ENCODE assay signal across 8 cellular contexts in the genomic region with DNA sequence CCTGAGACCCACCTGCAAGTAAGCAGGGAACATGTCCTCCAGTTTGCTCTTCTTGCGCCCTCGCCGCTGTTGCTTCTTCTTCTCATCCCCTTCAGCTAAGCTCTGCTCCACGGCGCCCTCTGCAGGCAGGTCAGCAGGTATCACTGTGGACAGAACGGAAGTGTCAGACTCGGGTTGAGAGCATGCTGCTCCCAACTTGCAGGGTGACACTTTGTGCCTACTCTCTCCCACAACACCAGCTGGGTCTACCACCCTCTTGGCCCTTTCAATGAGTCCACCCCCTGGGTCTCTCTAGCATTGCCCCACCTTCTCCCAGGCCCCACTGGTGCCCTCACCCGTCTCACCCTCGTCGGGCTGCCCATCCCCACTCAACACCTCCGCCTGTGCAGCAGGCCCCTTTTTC. TPM values are rescaled to one million over a fixed set of nuclear protein-coding genes. Genes with fewer than 3 reads are reported as not detected.
DNase-seq lines count a peak whose midpoint lies in the region; ATAC-seq, FAIRE-seq and TF ChIP-seq lines count a peak whose summit lies in the region.

No MANE protein-coding gene starts in this region.

- H3K36me3 ChIP-seq in HepG2 (replicated peaks in 1 of 2; ENCODE audit: control insufficient read depth in 1 of 2, insufficient read depth in 2 of 2, low read length in 2 of 2) (peaks cover 59 to 96% of the 10 kb centered on the region in 2 experiments), vagina (peaks cover 3 to 96% of the 10 kb centered on the region in 2 donors)

- no peak overlapping the region for H3K27ac ChIP-seq in HepG2 (ENCODE audit: extremely low read length, insufficient read depth, low read length)
- H3K27ac ChIP-seq in vagina: no peak overlapping the region

- ATAC-seq in HepG2: peak; percentile 79

- 0 out of 2 replicates have a peak, but pooled peaks cover 3% of the 10 kb centered on the region for H4K20me1 ChIP-seq in HepG2 (ENCODE audit: insufficient read depth, low read length)

- H2AFZ ChIP-seq in HepG2 (ENCODE audit: low read length): no peak overlapping the region

- TF ChIP-seq RAD21 in HepG2 (CRISPR knock-in tag; IDR thresholded peaks at IDR 0.05): no peak

- intact Hi-C loops in HepG2 (cut with micrococcal nuclease; ENCODE audit: unreplicated experiment) (no loop called here), vagina (cut with DNase I) (no loop called here)

- peak; percentile 49 for DNase-seq in GDM1 (lab: John Stamatoyannopoulos, UW)
- peak; percentile 38 for DNase-seq in NCI-H1048 (lab: John Stamatoyannopoulos, UW)
- peak; percentile 75 for DNase-seq in activated CD4-positive, CD25-positive, alpha-beta regulatory T cell treated with anti-CD3 and anti-CD28 coated beads, Interleukin-2, amount 50 U/mL, for 72 hours
- peak; percentile 74 for DNase-seq in central memory CD4-positive, alpha-beta T cell
- peak; percentile 34 for DNase-seq in HepG2 (ENCODE audit: low spot score)
- DNase-seq in stimulated activated CD8-positive, alpha-beta memory T cell treated with anti-CD3 and anti-CD28 coated beads, Interleukin-15, amount 100 ng/mL, for 24 hours (ENCODE audit: low read depth): peak; percentile 58
- no peak for DNase-seq in vagina (ENCODE audit: extremely low spot score in 2 of 2)
- DNase-seq in HPDE6-E6E7 (ENCODE audit: extremely low spot score): no peak

- TF ChIP-seq CTCF in HepG2 (CRISPR knock-in tag; IDR thresholded peaks at IDR 0.05): peak; percentile 83
- peak in 1 of 3 experiments; percentile 31 for TF ChIP-seq CTCF in vagina (IDR thresholded peaks at IDR 0.05)

- 67% methylated on average over 11 of the region's 11 CpGs for WGBS in HepG2 (ENCODE audit: low lambda C conversion rate)

- no TSS peak for BruUV-seq in HepG2 (replicated peaks; lab: Mats Ljungman, UMichigan)

- FAIRE-seq in HepG2 (lab: Jason Lieb, UNC): peak; percentile 34

- in situ Hi-C loops in HepG2 (cut with HindIII; ENCODE audit: extremely low pct_ligation_motif_present, low pct_unique_long_range_greater_than_20kb): no loop called here

- POLR2A ChIA-PET in HepG2 (lab: Yijun Ruan, JAX): interaction anchor here (1.2 to 2.2 kb wide), 2 partner anchors 10 to 14 kb away, joined by 4 to 7 read pairs; no protein-coding TSS in a partner anchor

- H3K79me2 ChIP-seq in HepG2 (ENCODE audit: insufficient read depth, low read length): no peaks in the 10 kb centered on the region

- H3K9me3 ChIP-seq in HepG2 (ENCODE audit: low read length): no peaks in the 10 kb centered on the region
- H3K9me3 ChIP-seq in vagina: no peaks in the 10 kb centered on the region

- TF ChIP-seq EP300 in HepG2 (IDR thresholded peaks at IDR 0.05; ENCODE audit: low read depth in 2 of 2, low read length in 2 of 2): no peak
- TF ChIP-seq EP300 in HepG2 (CRISPR knock-in tag; IDR thresholded peaks at IDR 0.05; ENCODE audit: borderline replicate concordance): no peak

- H3K4me3 ChIP-seq in HepG2 (replicated peaks in 1 of 3; ENCODE audit: insufficient read depth in 1 of 3, low read depth in 2 of 3, low read length in 3 of 3) (no peak overlapping the region), vagina (no peak overlapping the region)

- H3K4me2 ChIP-seq in HepG2 (ENCODE audit: low read depth, low read length): no peak overlapping the region

- H3K27me3 ChIP-seq in HepG2 (ENCODE audit: control insufficient read depth in 1 of 2, insufficient read depth in 2 of 2, low read length in 2 of 2) (no peaks in the 10 kb centered on the region), vagina (no peaks in the 10 kb centered on the region)

- no peak overlapping the region for H3K9ac ChIP-seq in HepG2 (ENCODE audit: insufficient read depth, low read depth, low read length)

- no peak for TF ChIP-seq POLR2A in HepG2 (IDR thresholded peaks at IDR 0.05; ENCODE audit: insufficient read depth in 1 of 2, low read depth in 2 of 2, low read length in 2 of 2)
- TF ChIP-seq POLR2A in vagina (IDR thresholded peaks at IDR 0.05): no peak

- no peaks in the 10 kb centered on the region for H3K4me1 ChIP-seq in HepG2 (ENCODE audit: insufficient read depth, low read length)
- no peaks in the 10 kb centered on the region for H3K4me1 ChIP-seq in vagina

- CTCF ChIA-PET in HepG2 (lab: Yijun Ruan, JAX; ENCODE audit: low intra/inter-chr PET ratio, low total read pairs): no interaction called here

RNA-seq across cellular contexts. Expression of gene KMT2D, which starts 16.7 kb away (rescaled TPM):
- total RNA-seq in HepG2 (2016; rRNA removed; fragmentation: Illumina TruSeq; extraction: Trizol) (10.4 and 25.7 TPM in 2 replicates), vagina (38.8 TPM)
- 3.8 and 5.1 TPM in 2 replicates for total RNA-seq in HepG2 (2016; cell fraction: cytosol; rRNA removed; fragmentation: Illumina TruSeq; extraction: Trizol; ENCODE audit: low read depth)
- 9.4 and 20.2 TPM in 2 replicates for total RNA-seq in HepG2 (2016; cell fraction: insoluble cytoplasmic fraction; rRNA removed; fragmentation: Illumina TruSeq; extraction: Trizol)
- 7.5 and 9.1 TPM in 2 replicates for total RNA-seq in HepG2 (2016; cell fraction: membrane; rRNA removed; fragmentation: Illumina TruSeq; extraction: Trizol)
- total RNA-seq in HepG2 (2016; cell fraction: nucleus; rRNA removed; fragmentation: Illumina TruSeq; extraction: Trizol): 25.5 and 28.3 TPM in 2 replicates
- 8.1 and 8.2 TPM in 2 replicates for polyA plus RNA-seq in HepG2 (2011; rRNA removed)
- polyA plus RNA-seq in HepG2 (2011; cell fraction: cytosol; rRNA removed): 5.0 and 6.5 TPM in 2 replicates
- polyA plus RNA-seq in HepG2 (2011; cell fraction: nucleus; rRNA removed): 41.1 and 48.4 TPM in 2 replicates
- 20.0 and 20.6 TPM in 2 replicates for polyA plus RNA-seq in HepG2 (2012)
- 0.52 and 0.66 TPM in 2 replicates for polyA plus RNA-seq in HepG2 (2016; cell fraction: cytosol; fragmentation: Illumina TruSeq; extraction: Trizol; ENCODE audit: low read depth)
- polyA plus RNA-seq in HepG2 (2016; cell fraction: insoluble cytoplasmic fraction; fragmentation: Illumina TruSeq; extraction: Trizol; ENCODE audit: low read depth): 18.4 and 23.1 TPM in 2 replicates
- polyA plus RNA-seq in HepG2 (2016; cell fraction: membrane; fragmentation: Illumina TruSeq; extraction: Trizol; ENCODE audit: low read depth): 1.3 and 2.4 TPM in 2 replicates
- 78.2 and 102 TPM in 2 replicates for polyA plus RNA-seq in HepG2 (2016; cell fraction: nucleus; fragmentation: Illumina TruSeq; extraction: Trizol; ENCODE audit: insufficient read depth, low read depth)
- polyA minus RNA-seq in HepG2 (2011; rRNA and poly(A)+ RNA removed; ENCODE audit: low replicate concordance): 12.2 and 28.0 TPM in 2 replicates
- polyA minus RNA-seq in HepG2 (2011; cell fraction: cytosol; rRNA and poly(A)+ RNA removed): 19.4 and 23.5 TPM in 2 replicates
- polyA minus RNA-seq in HepG2 (2011; cell fraction: nucleus; rRNA and poly(A)+ RNA removed): 32.2 and 33.3 TPM in 2 replicates

RNA-seq across cellular contexts. Expression of gene PRKAG1, which starts 25.3 kb away (rescaled TPM):
- total RNA-seq in HepG2 (2016; rRNA removed; fragmentation: Illumina TruSeq; extraction: Trizol) (32.8 and 37.6 TPM in 2 replicates), vagina (67.0 TPM)
- total RNA-seq in HepG2 (2016; cell fraction: cytosol; rRNA removed; fragmentation: Illumina TruSeq; extraction: Trizol; ENCODE audit: low read depth): 9.1 and 11.2 TPM in 2 replicates
- total RNA-seq in HepG2 (2016; cell fraction: insoluble cytoplasmic fraction; rRNA removed; fragmentation: Illumina TruSeq; extraction: Trizol): 30.6 and 39.9 TPM in 2 replicates
- 19.3 and 21.1 TPM in 2 replicates for total RNA-seq in HepG2 (2016; cell fraction: membrane; rRNA removed; fragmentation: Illumina TruSeq; extraction: Trizol)
- total RNA-seq in HepG2 (2016; cell fraction: nucleus; rRNA removed; fragmentation: Illumina TruSeq; extraction: Trizol): 16.7 and 19.6 TPM in 2 replicates
- 21.2 and 26.1 TPM in 2 replicates for polyA plus RNA-seq in HepG2 (2011; rRNA removed)
- polyA plus RNA-seq in HepG2 (2011; cell fraction: cytosol; rRNA removed): 18.5 and 26.3 TPM in 2 replicates
- 8.8 and 11.6 TPM in 2 replicates for polyA plus RNA-seq in HepG2 (2011; cell fraction: nucleus; rRNA removed)
- polyA plus RNA-seq in HepG2 (2012): 20.2 and 21.7 TPM in 2 replicates
- polyA plus RNA-seq in HepG2 (2016; cell fraction: cytosol; fragmentation: Illumina TruSeq; extraction: Trizol; ENCODE audit: low read depth): 7.6 and 8.8 TPM in 2 replicates
- polyA plus RNA-seq in HepG2 (2016; cell fraction: insoluble cytoplasmic fraction; fragmentation: Illumina TruSeq; extraction: Trizol; ENCODE audit: low read depth): 38.7 and 40.2 TPM in 2 replicates
- 14.5 and 16.2 TPM in 2 replicates for polyA plus RNA-seq in HepG2 (2016; cell fraction: membrane; fragmentation: Illumina TruSeq; extraction: Trizol; ENCODE audit: low read depth)
- 24.6 and 24.9 TPM in 2 replicates for polyA plus RNA-seq in HepG2 (2016; cell fraction: nucleus; fragmentation: Illumina TruSeq; extraction: Trizol; ENCODE audit: insufficient read depth, low read depth)
- polyA minus RNA-seq in HepG2 (2011; rRNA and poly(A)+ RNA removed; ENCODE audit: low replicate concordance): 11.5 and 73.4 TPM in 2 replicates
- polyA minus RNA-seq in HepG2 (2011; cell fraction: cytosol; rRNA and poly(A)+ RNA removed): 7.8 and 9.5 TPM in 2 replicates
- 11.6 TPM in 2 replicates for polyA minus RNA-seq in HepG2 (2011; cell fraction: nucleus; rRNA and poly(A)+ RNA removed)

RNA-seq across cellular contexts. Expression of gene RHEBL1, which starts 25.9 kb away (rescaled TPM):
- total RNA-seq in HepG2 (2016; rRNA removed; fragmentation: Illumina TruSeq; extraction: Trizol): 1.4 and 1.6 TPM in 2 replicates
- total RNA-seq in HepG2 (2016; cell fraction: cytosol; rRNA removed; fragmentation: Illumina TruSeq; extraction: Trizol; ENCODE audit: low read depth): 0.71 and 0.79 TPM in 2 replicates
- 1.5 and 1.9 TPM in 2 replicates for total RNA-seq in HepG2 (2016; cell fraction: insoluble cytoplasmic fraction; rRNA removed; fragmentation: Illumina TruSeq; extraction: Trizol)
- total RNA-seq in HepG2 (2016; cell fraction: membrane; rRNA removed; fragmentation: Illumina TruSeq; extraction: Trizol): 0.62 and 1.0 TPM in 2 replicates
- 0.75 and 1.0 TPM in 2 replicates for total RNA-seq in HepG2 (2016; cell fraction: nucleus; rRNA removed; fragmentation: Illumina TruSeq; extraction: Trizol)
- 2.5 and 2.9 TPM in 2 replicates for polyA plus RNA-seq in HepG2 (2011; rRNA removed)
- polyA plus RNA-seq in HepG2 (2011; cell fraction: cytosol; rRNA removed): 2.7 and 2.8 TPM in 2 replicates
- 2.0 and 2.7 TPM in 2 replicates for polyA plus RNA-seq in HepG2 (2011; cell fraction: nucleus; rRNA removed)
- 2.3 and 3.2 TPM in 2 replicates for polyA plus RNA-seq in HepG2 (2012)
- polyA plus RNA-seq in HepG2 (2016; cell fraction: cytosol; fragmentation: Illumina TruSeq; extraction: Trizol; ENCODE audit: low read depth): 0.21 and 0.42 TPM in 2 replicates
- 1.2 and 1.3 TPM in 2 replicates for polyA plus RNA-seq in HepG2 (2016; cell fraction: insoluble cytoplasmic fraction; fragmentation: Illumina TruSeq; extraction: Trizol; ENCODE audit: low read depth)
- polyA plus RNA-seq in HepG2 (2016; cell fraction: membrane; fragmentation: Illumina TruSeq; extraction: Trizol; ENCODE audit: low read depth): 0.52 and 0.79 TPM in 2 replicates
- polyA plus RNA-seq in HepG2 (2016; cell fraction: nucleus; fragmentation: Illumina TruSeq; extraction: Trizol; ENCODE audit: insufficient read depth, low read depth): 1.3 and 1.8 TPM in 2 replicates
- polyA minus RNA-seq in HepG2 (2011; rRNA and poly(A)+ RNA removed; ENCODE audit: low replicate concordance): 4.3 TPM in 2 replicates
- polyA minus RNA-seq in HepG2 (2011; cell fraction: cytosol; rRNA and poly(A)+ RNA removed): 0.88 and 0.89 TPM in 2 replicates
- polyA minus RNA-seq in HepG2 (2011; cell fraction: nucleus; rRNA and poly(A)+ RNA removed): 0.62 and 0.90 TPM in 2 replicates
- total RNA-seq in vagina: 1.7 TPM

RNA-seq across cellular contexts. Expression of gene DDN, which starts 44.7 kb away (rescaled TPM):
- total RNA-seq in HepG2 (2016; rRNA removed; fragmentation: Illumina TruSeq; extraction: Trizol): 0.51 and 0.53 TPM in 2 replicates
- 0.20 TPM in 1 of 2 replicates, not detected in the other for total RNA-seq in HepG2 (2016; cell fraction: cytosol; rRNA removed; fragmentation: Illumina TruSeq; extraction: Trizol; ENCODE audit: low read depth)
- total RNA-seq in HepG2 (2016; cell fraction: insoluble cytoplasmic fraction; rRNA removed; fragmentation: Illumina TruSeq; extraction: Trizol): 0.43 and 0.54 TPM in 2 replicates
- total RNA-seq in HepG2 (2016; cell fraction: membrane; rRNA removed; fragmentation: Illumina TruSeq; extraction: Trizol): 0.46 and 0.52 TPM in 2 replicates
- total RNA-seq in HepG2 (2016; cell fraction: nucleus; rRNA removed; fragmentation: Illumina TruSeq; extraction: Trizol): 0.34 and 0.62 TPM in 2 replicates
- polyA plus RNA-seq in HepG2 (2011; rRNA removed): 0.24 and 0.33 TPM in 2 replicates
- polyA plus RNA-seq in HepG2 (2011; cell fraction: cytosol; rRNA removed): 0.21 and 0.34 TPM in 2 replicates
- 0.47 and 0.83 TPM in 2 replicates for polyA plus RNA-seq in HepG2 (2011; cell fraction: nucleus; rRNA removed)
- 0.48 and 0.69 TPM in 2 replicates for polyA plus RNA-seq in HepG2 (2012)
- 0.20 and 0.28 TPM in 2 replicates for polyA plus RNA-seq in HepG2 (2016; cell fraction: cytosol; fragmentation: Illumina TruSeq; extraction: Trizol; ENCODE audit: low read depth)
- 0.58 and 0.73 TPM in 2 replicates for polyA plus RNA-seq in HepG2 (2016; cell fraction: insoluble cytoplasmic fraction; fragmentation: Illumina TruSeq; extraction: Trizol; ENCODE audit: low read depth)
- polyA plus RNA-seq in HepG2 (2016; cell fraction: membrane; fragmentation: Illumina TruSeq; extraction: Trizol; ENCODE audit: low read depth): 0.48 and 0.58 TPM in 2 replicates
- 1.2 and 1.3 TPM in 2 replicates for polyA plus RNA-seq in HepG2 (2016; cell fraction: nucleus; fragmentation: Illumina TruSeq; extraction: Trizol; ENCODE audit: insufficient read depth, low read depth)
- polyA minus RNA-seq in HepG2 (2011; rRNA and poly(A)+ RNA removed; ENCODE audit: low replicate concordance): 0.46 and 5.3 TPM in 2 replicates
- 0.44 and 0.49 TPM in 2 replicates for polyA minus RNA-seq in HepG2 (2011; cell fraction: cytosol; rRNA and poly(A)+ RNA removed)
- 0.25 and 0.39 TPM in 2 replicates for polyA minus RNA-seq in HepG2 (2011; cell fraction: nucleus; rRNA and poly(A)+ RNA removed)
- total RNA-seq in vagina: not detected

RNA-seq across cellular contexts. Expression of gene DHH, which starts 50.7 kb away (rescaled TPM):
- not detected in 2 replicates for total RNA-seq in HepG2 (2016; rRNA removed; fragmentation: Illumina TruSeq; extraction: Trizol)
- not detected in 2 replicates for total RNA-seq in HepG2 (2016; cell fraction: cytosol; rRNA removed; fragmentation: Illumina TruSeq; extraction: Trizol; ENCODE audit: low read depth)
- total RNA-seq in HepG2 (2016; cell fraction: insoluble cytoplasmic fraction; rRNA removed; fragmentation: Illumina TruSeq; extraction: Trizol): not detected in 2 replicates
- not detected in 2 replicates for total RNA-seq in HepG2 (2016; cell fraction: membrane; rRNA removed; fragmentation: Illumina TruSeq; extraction: Trizol)
- not detected in 2 replicates for total RNA-seq in HepG2 (2016; cell fraction: nucleus; rRNA removed; fragmentation: Illumina TruSeq; extraction: Trizol)
- polyA plus RNA-seq in HepG2 (2011; rRNA removed): not detected in 2 replicates
- polyA plus RNA-seq in HepG2 (2011; cell fraction: cytosol; rRNA removed): not detected in 2 replicates
- polyA plus RNA-seq in HepG2 (2011; cell fraction: nucleus; rRNA removed): 0.03 and 0.10 TPM in 2 replicates
- polyA plus RNA-seq in HepG2 (2012): not detected in 2 replicates
- not detected in 2 replicates for polyA plus RNA-seq in HepG2 (2016; cell fraction: cytosol; fragmentation: Illumina TruSeq; extraction: Trizol; ENCODE audit: low read depth)
- polyA plus RNA-seq in HepG2 (2016; cell fraction: insoluble cytoplasmic fraction; fragmentation: Illumina TruSeq; extraction: Trizol; ENCODE audit: low read depth): not detected in 2 replicates
- polyA plus RNA-seq in HepG2 (2016; cell fraction: membrane; fragmentation: Illumina TruSeq; extraction: Trizol; ENCODE audit: low read depth): not detected in 2 replicates
- polyA plus RNA-seq in HepG2 (2016; cell fraction: nucleus; fragmentation: Illumina TruSeq; extraction: Trizol; ENCODE audit: insufficient read depth, low read depth): not detected in 2 replicates
- polyA minus RNA-seq in HepG2 (2011; rRNA and poly(A)+ RNA removed; ENCODE audit: low replicate concordance): 0.07 TPM in 1 of 2 replicates, not detected in the other
- polyA minus RNA-seq in HepG2 (2011; cell fraction: cytosol; rRNA and poly(A)+ RNA removed): not detected in 2 replicates
- polyA minus RNA-seq in HepG2 (2011; cell fraction: nucleus; rRNA and poly(A)+ RNA removed): 0.12 TPM in 1 of 2 replicates, not detected in the other
- 1.5 TPM for total RNA-seq in vagina

Comparison
In these comparisons a context has a peak if more than half of its experiments do, and no peak if none do; other contexts are left out.
1. DNase-seq: peak in GDM1 (single experiment), NCI-H1048 (single experiment), activated CD4-positive, CD25-positive, alpha-beta regulatory T cell treated with anti-CD3 and anti-CD28 coated beads, Interleukin-2, amount 50 U/mL, for 72 hours (single experiment), central memory CD4-positive, alpha-beta T cell (single experiment), HepG2 (single experiment) and stimulated activated CD8-positive, alpha-beta memory T cell treated with anti-CD3 and anti-CD28 coated beads, Interleukin-15, amount 100 ng/mL, for 24 hours (single experiment); none in vagina (0 of 2) and HPDE6-E6E7 (single experiment).